15 cellular contexts compared by ENCODE assay signal in the genomic region with DNA sequence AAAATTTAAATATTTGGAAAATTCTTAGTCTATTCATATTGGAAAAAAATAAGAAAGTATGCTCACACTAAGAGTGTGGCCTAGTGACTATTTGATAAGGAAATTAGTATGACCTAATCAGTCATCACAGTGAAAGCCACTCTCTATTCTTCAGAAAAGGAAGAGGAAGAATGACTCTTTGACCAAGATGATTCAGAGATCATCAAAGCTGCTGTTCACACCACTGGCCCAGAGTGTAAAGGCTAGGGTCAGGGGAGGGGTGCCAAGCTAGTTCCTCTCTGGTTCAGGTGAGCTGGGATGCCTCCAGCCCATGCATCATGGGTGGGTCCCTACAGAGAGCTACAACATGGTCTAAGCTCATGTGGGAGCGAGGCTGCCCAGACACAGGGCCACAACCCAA.
"Had no signal": no experiment of that assay in that cellular context is flagged by ENCODE, and none has a peak within 500 bp of the region (broad histone marks: within the 10 kb centered on the region; RNA-seq: fewer than 3 reads in every experiment).

No MANE protein-coding gene starts in this region.

- H3K4me1 ChIP-seq: lower lobe of right lung, sigmoid colon, tibial artery had no signal

- H3K9me3 Mint-ChIP-seq: dendritic cell treated with granulocyte-macrophage colony-stimulating factor and Interleukin-4, amounts not matched to agents 40 ng/mL and 50 ng/mL, for 4 days; nephron had no signal

- DNase-seq: activated CD4-positive, alpha-beta T cell treated with anti-CD3 and anti-CD28 coated beads, Interleukin-2, amount 50 U/mL, for 48 hours; activated gamma-delta T cell; effector memory CD4-positive, alpha-beta T cell; left cardiac atrium; lower lobe of right lung; nucleus accumbens; sigmoid colon; stimulated activated naive CD4-positive, alpha-beta T cell treated with Interleukin-2 at 50 U/mL for 16 hours; tibial artery; WERI-Rb-1 had no signal

- ATAC-seq: left cardiac atrium, lower lobe of right lung had no signal

- H3K27ac Mint-ChIP-seq: activated naive CD4-positive, alpha-beta T cell treated with anti-CD3 and anti-CD28 coated beads, Interleukin-2, amount 50 U/mL, for 24 hours; dendritic cell treated with granulocyte-macrophage colony-stimulating factor and Interleukin-4, amounts not matched to agents 40 ng/mL and 50 ng/mL, for 4 days; mesothelial cell of epicardium; nephron had no signal

- H3K4me3 Mint-ChIP-seq: activated naive CD4-positive, alpha-beta T cell treated with anti-CD3 and anti-CD28 coated beads, Interleukin-2, amount 50 U/mL, for 24 hours; dendritic cell treated with granulocyte-macrophage colony-stimulating factor and Interleukin-4, amounts not matched to agents 40 ng/mL and 50 ng/mL, for 4 days; mesothelial cell of epicardium; nephron had no signal

- H3K27me3 Mint-ChIP-seq: activated naive CD4-positive, alpha-beta T cell treated with anti-CD3 and anti-CD28 coated beads, Interleukin-2, amount 50 U/mL, for 24 hours; dendritic cell treated with granulocyte-macrophage colony-stimulating factor and Interleukin-4, amounts not matched to agents 40 ng/mL and 50 ng/mL, for 4 days had no signal

- H3K36me3 ChIP-seq: cardiac muscle cell, lower lobe of right lung, sigmoid colon, tibial artery, WERI-Rb-1 had no signal

- H3K27me3 ChIP-seq: cardiac muscle cell, sigmoid colon, tibial artery had no signal

- H3K4me1 Mint-ChIP-seq: activated naive CD4-positive, alpha-beta T cell treated with anti-CD3 and anti-CD28 coated beads, Interleukin-2, amount 50 U/mL, for 24 hours; nephron had no signal

- H3K9me3 ChIP-seq: lower lobe of right lung, sigmoid colon, tibial artery had no signal

- H3K4me3 ChIP-seq: cardiac muscle cell, lower lobe of right lung, sigmoid colon, tibial artery had no signal

- H3K36me3 Mint-ChIP-seq: activated naive CD4-positive, alpha-beta T cell treated with anti-CD3 and anti-CD28 coated beads, Interleukin-2, amount 50 U/mL, for 24 hours; mesothelial cell of epicardium had no signal

- H3K27ac ChIP-seq: cardiac muscle cell, lower lobe of right lung, sigmoid colon, tibial artery, WERI-Rb-1 had no signal
